ENCODE assay signal across 2 cellular contexts in genomic region chr15:54094661-54095060, GRCh38.
"Had no signal": no experiment of that assay in that cellular context is flagged by ENCODE, and none has a peak within 500 bp of the region (broad histone marks: within the 10 kb centered on the region; RNA-seq: fewer than 3 reads in every experiment).

No MANE protein-coding gene starts in this region.

- H3K4me3 ChIP-seq: GM12878 had no signal

- ATAC-seq: GM12878 had no signal

- DNase-seq: GF-D8 had no signal
